Comparison of ENCODE assay signal across 12 cellular contexts in genomic region chr16:31528726-31529397, GRCh38. TPM values are rescaled to one million over a fixed set of nuclear protein-coding genes. Genes with fewer than 3 reads are reported as not detected.
DNase-seq lines count a peak whose midpoint lies in the region; ATAC-seq and TF ChIP-seq lines count a peak whose summit lies in the region.
"Had no signal": no experiment of that assay in that cellular context is flagged by ENCODE, and none has a peak within 500 bp of the region (broad histone marks: within the 10 kb centered on the region; RNA-seq: fewer than 3 reads in every experiment).

No MANE protein-coding gene starts in this region.

- peaks cover 14% of the 10 kb centered on the region for H3K27me3 Mint-ChIP-seq in activated CD4-positive, alpha-beta T cell treated with anti-CD3 and anti-CD28 coated beads for 36 hours
- peaks cover 10% of the 10 kb centered on the region for H3K27me3 Mint-ChIP-seq in memory B cell

- no peaks in the 10 kb centered on the region for H3K36me3 ChIP-seq in testis (ENCODE audit: low read depth, missing control alignments)
- H3K36me3 ChIP-seq: brain microvascular endothelial cell had no signal

- H3K27ac ChIP-seq in testis = no peak overlapping the region
- H3K27ac ChIP-seq: brain microvascular endothelial cell had no signal

- 7 to 8% methylated on average over 18 of the region's 18 CpGs for WGBS in testis, 2 donors

- ATAC-seq in activated CD4-positive, alpha-beta T cell treated with anti-CD3 and anti-CD28 coated beads for 36 hours = no peak
- ATAC-seq in memory B cell (ENCODE audit: low read depth) (no peak), GM18909 (IDR thresholded peaks at IDR 0.05; ENCODE audit: poor library complexity, unreplicated experiment) (no peak), GM18511 (IDR thresholded peaks at IDR 0.05; ENCODE audit: unreplicated experiment) (no peak)
- ATAC-seq: mucosa of descending colon had no signal

- no peaks in the 10 kb centered on the region for H3K36me3 Mint-ChIP-seq in activated CD4-positive, alpha-beta T cell treated with anti-CD3 and anti-CD28 coated beads for 36 hours (ENCODE audit: low read depth)
- H3K36me3 Mint-ChIP-seq in memory B cell = no peaks in the 10 kb centered on the region

- intact Hi-C loops in activated CD4-positive, alpha-beta T cell treated with anti-CD3 and anti-CD28 coated beads for 36 hours (cut with DNase I, micrococcal nuclease) = no loop called here
- intact Hi-C loops in testis (cut with DNase I; ENCODE audit: low total_unique reads) (no loop called here), head of caudate nucleus (cut with DNase I) (no loop called here)

- no peak for TF ChIP-seq CTCF in astrocyte of the spinal cord (IDR thresholded peaks at IDR 0.05; ENCODE audit: low read depth, low read length)
- TF ChIP-seq CTCF in testis (IDR thresholded peaks at IDR 0.05) = no peak

- POLR2A ChIA-PET in activated CD4-positive, alpha-beta T cell treated with anti-CD3 and anti-CD28 coated beads for 36 hours (lab: Charles Lee) = no interaction called here

- no peaks in the 10 kb centered on the region for H3K9me3 ChIP-seq in testis
- H3K9me3 ChIP-seq: mucosa of descending colon had no signal

- CTCF ChIA-PET in activated CD4-positive, alpha-beta T cell treated with anti-CD3 and anti-CD28 coated beads for 36 hours (lab: Charles Lee) = interaction anchor here (1.4 to 1.8 kb wide), 4 partner anchors 9 to 68 kb away, joined by 3 to 6 read pairs (median 5); no protein-coding TSS in a partner anchor

- TF ChIP-seq POLR2A in testis (IDR thresholded peaks at IDR 0.05) = no peak

- H3K27me3 ChIP-seq in testis = no peaks in the 10 kb centered on the region

- H3K4me3 ChIP-seq in astrocyte of the spinal cord (ENCODE audit: low read depth, low read length) (no peak overlapping the region), testis (peak overlapping the region; percentile 9 to 53)
- H3K4me3 ChIP-seq: mucosa of descending colon had no signal

- no peaks in the 10 kb centered on the region for H3K9me3 Mint-ChIP-seq in activated CD4-positive, alpha-beta T cell treated with anti-CD3 and anti-CD28 coated beads for 36 hours (ENCODE audit: low read depth)
- H3K9me3 Mint-ChIP-seq in memory B cell = no peaks in the 10 kb centered on the region

- H3K27ac Mint-ChIP-seq in activated CD4-positive, alpha-beta T cell treated with anti-CD3 and anti-CD28 coated beads for 36 hours = no peak overlapping the region
- no peak overlapping the region for H3K27ac Mint-ChIP-seq in memory B cell

- H3K4me1 Mint-ChIP-seq in activated CD4-positive, alpha-beta T cell treated with anti-CD3 and anti-CD28 coated beads for 36 hours = peaks cover 17% of the 10 kb centered on the region
- H3K4me1 Mint-ChIP-seq in memory B cell = peaks cover 3% of the 10 kb centered on the region

- H3K4me1 ChIP-seq in testis = peaks cover 9% of the 10 kb centered on the region

- in situ Hi-C loops in astrocyte of the spinal cord (cut with HindIII; ENCODE audit: low sequenced_read_pairs) = no loop called here

- DNase-seq in activated CD4-positive, alpha-beta T cell treated with anti-CD3 and anti-CD28 coated beads for 36 hours = no peak
- no peak for DNase-seq in activated CD4-positive, alpha-beta T cell treated with anti-CD3 and anti-CD28 coated beads, Interleukin-2, amount 50 U/mL, for 4 hours
- DNase-seq in astrocyte of the spinal cord (ENCODE audit: low read depth, low spot score) = peak; percentile 13
- DNase-seq in memory B cell (ENCODE audit: low spot score in 2 of 2) = no peak
- no peak for DNase-seq in testis
- no peak for DNase-seq in head of caudate nucleus
- DNase-seq: 8988T, brain microvascular endothelial cell, mucosa of descending colon, MV-4-11 had no signal

- peak overlapping the region; percentile 5 for H3K4me3 Mint-ChIP-seq in activated CD4-positive, alpha-beta T cell treated with anti-CD3 and anti-CD28 coated beads for 36 hours
- H3K4me3 Mint-ChIP-seq in memory B cell = peak overlapping the region; percentile 28

RNA-seq across cellular contexts. Expression of gene AHSP, which starts 1.2 kb away (rescaled TPM):
- total RNA-seq in activated CD4-positive, alpha-beta T cell treated with anti-CD3 and anti-CD28 coated beads for 36 hours = not detected
- total RNA-seq in testis = 1 to 10 TPM in 1 of 2 donors, not detected in 1; 1.9 TPM
- 5.6 TPM for polyA plus RNA-seq in testis (ENCODE audit: insufficient read depth, low read depth, low replicate concordance)
- total RNA-seq: mucosa of descending colon had no signal

RNA-seq across cellular contexts. Expression of gene RUSF1, which starts 20.7 kb away (rescaled TPM):
- 10 to 100 TPM; 36.3 to 37.7 TPM for total RNA-seq in activated CD4-positive, alpha-beta T cell treated with anti-CD3 and anti-CD28 coated beads for 36 hours
- total RNA-seq in testis = 100 to 1,000 TPM; 102 to 124 TPM
- polyA plus RNA-seq in testis (ENCODE audit: insufficient read depth, low read depth, low replicate concordance) = 75.8 TPM

RNA-seq across cellular contexts. Expression of gene SLC5A2, which starts 45.9 kb away (rescaled TPM):
- total RNA-seq in activated CD4-positive, alpha-beta T cell treated with anti-CD3 and anti-CD28 coated beads for 36 hours = under 1 TPM; 0.11 TPM
- 1 to 10 TPM; 5.8 to 6.9 TPM for total RNA-seq in testis
- polyA plus RNA-seq in testis (ENCODE audit: insufficient read depth, low read depth, low replicate concordance) = 18.1 TPM

RNA-seq across cellular contexts. Expression of gene TGFB1I1, which starts 56.9 kb away (rescaled TPM):
- 1 to 10 TPM in 1 of 2 experiments, under 1 TPM in 1; 0.80 to 1.1 TPM for total RNA-seq in activated CD4-positive, alpha-beta T cell treated with anti-CD3 and anti-CD28 coated beads for 36 hours
- total RNA-seq in testis = 10 to 100 TPM; 13.6 to 28.4 TPM
- 31.7 TPM for polyA plus RNA-seq in testis (ENCODE audit: insufficient read depth, low read depth, low replicate concordance)

Comparison
In these comparisons a context has a peak if more than half of its experiments do, and no peak if none do; other contexts are left out.
1. RNA of gene SLC5A2, which starts 45.9 kb away (total RNA-seq): 5.8 to 6.9 TPM in testis; 0.11 TPM in activated CD4-positive, alpha-beta T cell treated with anti-CD3 and anti-CD28 coated beads for 36 hours; every median in the first group is over 4 times any median in the second.